9 cellular contexts compared by ENCODE assay signal in the genomic region with DNA sequence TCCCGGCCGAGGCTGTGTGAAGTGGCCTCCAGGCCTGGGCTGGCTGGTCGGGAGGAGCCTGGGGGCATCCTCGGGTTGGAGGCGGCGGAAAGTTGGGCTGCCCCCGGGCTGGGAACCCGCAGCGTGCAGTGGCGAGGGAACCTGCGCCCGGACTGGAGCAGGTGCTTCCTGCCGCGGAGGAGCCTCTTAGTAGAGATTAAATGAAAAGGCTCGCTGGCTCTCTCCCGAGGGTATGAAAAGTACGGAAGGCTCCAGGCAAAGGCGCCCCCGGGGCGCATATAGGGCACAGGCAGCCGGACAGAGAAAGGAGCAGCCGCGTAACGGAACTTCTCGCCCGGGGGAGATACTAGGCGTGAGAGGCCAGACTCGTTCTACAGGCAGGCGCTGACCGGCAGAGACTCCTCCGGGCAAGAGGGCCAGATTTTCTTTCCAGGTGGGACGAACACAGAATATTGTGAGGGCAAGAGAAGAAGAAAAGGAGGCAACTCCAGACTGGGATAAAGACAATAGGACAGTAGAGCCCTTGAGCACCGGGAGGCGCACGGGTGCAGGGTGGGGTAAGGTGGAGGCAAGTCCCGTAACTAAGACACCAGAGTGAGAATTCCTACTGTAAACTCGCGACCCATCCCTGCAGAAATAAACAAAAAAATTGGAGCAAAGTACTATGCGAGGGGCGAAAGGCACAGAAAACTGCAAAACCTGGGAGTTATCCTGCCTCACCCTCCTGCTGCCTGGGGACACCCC. TPM values are rescaled to one million over a fixed set of nuclear protein-coding genes. Genes with fewer than 3 reads are reported as not detected.
DNase-seq lines count a peak whose midpoint lies in the region; ATAC-seq and TF ChIP-seq lines count a peak whose summit lies in the region.
"Had no signal": no experiment of that assay in that cellular context is flagged by ENCODE, and none has a peak within 500 bp of the region (broad histone marks: within the 10 kb centered on the region; RNA-seq: fewer than 3 reads in every experiment).

No MANE protein-coding gene starts in this region.

- ATAC-seq in upper lobe of left lung (ENCODE audit: low FRiP score in 2 of 2) = peak in 1 of 2 donors; percentile 16
- ATAC-seq in HG03045 (IDR thresholded peaks at IDR 0.05; ENCODE audit: unreplicated experiment) = no peak

- H3K27ac ChIP-seq in upper lobe of left lung = no peak overlapping the region
- H3K27ac ChIP-seq: C4-2B had no signal

- no peak for TF ChIP-seq CTCF in upper lobe of left lung (IDR thresholded peaks at IDR 0.05)

- H3K36me3 ChIP-seq in upper lobe of left lung = no peaks in the 10 kb centered on the region

- 2% methylated on average over 24 to 36 of the region's 40 CpGs for WGBS in upper lobe of left lung, 2 donors

- peak overlapping the region; percentile 73 for H3K4me3 Mint-ChIP-seq in dendritic cell treated with granulocyte-macrophage colony-stimulating factor and Interleukin-4, amounts not matched to agents 40 ng/mL and 50 ng/mL, for 4 days

- H3K27me3 ChIP-seq in upper lobe of left lung = peaks cover 0 to 35% (median 18%) of the 10 kb centered on the region in 4 donors

- TF ChIP-seq EP300 in upper lobe of left lung (IDR thresholded peaks at IDR 0.05) = no peak

- peaks cover 18 to 40% (median 24%) of the 10 kb centered on the region in 4 donors for H3K4me1 ChIP-seq in upper lobe of left lung

- H3K27me3 Mint-ChIP-seq in dendritic cell treated with granulocyte-macrophage colony-stimulating factor and Interleukin-4, amounts not matched to agents 40 ng/mL and 50 ng/mL, for 4 days = peaks cover 57% of the 10 kb centered on the region

- TF ChIP-seq POLR2A in upper lobe of left lung (IDR thresholded peaks at IDR 0.05) = no peak

- H3K9me3 Mint-ChIP-seq in dendritic cell treated with granulocyte-macrophage colony-stimulating factor and Interleukin-4, amounts not matched to agents 40 ng/mL and 50 ng/mL, for 4 days = no peaks in the 10 kb centered on the region

- no peak overlapping the region for H3K27ac Mint-ChIP-seq in dendritic cell treated with granulocyte-macrophage colony-stimulating factor and Interleukin-4, amounts not matched to agents 40 ng/mL and 50 ng/mL, for 4 days

- DNase-seq in NCI-H2081 (lab: John Stamatoyannopoulos, UW) = peak; percentile 32 to 49
- no peak for DNase-seq in NCI-H2081 treated with DMSO at 0.1 percent for 48 hours (lab: John Stamatoyannopoulos, UW)
- peak; percentile 51 to 76 for DNase-seq in NCI-H524 (lab: John Stamatoyannopoulos, UW)
- peak; percentile 47 for DNase-seq in medulla oblongata (ENCODE audit: extremely low spot score)
- DNase-seq in upper lobe of left lung = peak in 1 of 2 donors; percentile 74
- no peak for DNase-seq in kidney glomerular epithelial cell (lab: John Stamatoyannopoulos, UW)

- intact Hi-C loops in dendritic cell treated with granulocyte-macrophage colony-stimulating factor and Interleukin-4, amounts not matched to agents 40 ng/mL and 50 ng/mL, for 4 days (cut with micrococcal nuclease) = no loop called here

- H3K4me1 Mint-ChIP-seq in dendritic cell treated with granulocyte-macrophage colony-stimulating factor and Interleukin-4, amounts not matched to agents 40 ng/mL and 50 ng/mL, for 4 days (ENCODE audit: low read depth) = peaks cover 23% of the 10 kb centered on the region

- H3K9me3 ChIP-seq in upper lobe of left lung = no peaks in the 10 kb centered on the region

- peaks cover 6% of the 10 kb centered on the region for H3K36me3 Mint-ChIP-seq in dendritic cell treated with granulocyte-macrophage colony-stimulating factor and Interleukin-4, amounts not matched to agents 40 ng/mL and 50 ng/mL, for 4 days (ENCODE audit: low read depth)

- peak overlapping the region in 3 of 4 donors; percentile 41 to 56 (median 49) for H3K4me3 ChIP-seq in upper lobe of left lung

RNA-seq across cellular contexts. Expression of a gene that starts 0.8 kb away (rescaled TPM):
- 1 to 10 TPM in 1 of 6 donors, under 1 TPM in 3, not detected in 2; 0.20 to 2.3 (median 0.75) TPM for total RNA-seq in upper lobe of left lung

Comparison
In these comparisons a context has a peak if more than half of its experiments do, and no peak if none do; other contexts are left out.
1. DNase-seq: peak in NCI-H2081 (2 of 2), NCI-H524 (2 of 2) and medulla oblongata (single experiment); none in NCI-H2081 treated with DMSO at 0.1 percent for 48 hours (single experiment) and kidney glomerular epithelial cell (single experiment).